Comparison of ENCODE assay signal across 8 cellular contexts in genomic region chr11:110376711-110377324, GRCh38. TPM values are rescaled to one million over a fixed set of nuclear protein-coding genes. Genes with fewer than 3 reads are reported as not detected.
DNase-seq lines count a peak whose midpoint lies in the region; ATAC-seq and TF ChIP-seq lines count a peak whose summit lies in the region.

No MANE protein-coding gene starts in this region.

- H3F3A ChIP-seq in SK-N-SH (replicated peaks; ENCODE audit: insufficient read depth), result peaks cover 3% of the 10 kb centered on the region

- CTCF ChIA-PET in SK-N-SH (lab: Yijun Ruan, JAX), result interaction anchor here (0.6 to 6.8 kb wide), 20 partner anchors 9 to 854 kb away, joined by 3 to 70 read pairs (median 4); partner anchors contain the start of genes FDX1, RDX and ZC3H12C

- H3K4me2 ChIP-seq in SK-N-SH, result 0 out of 2 replicates have a peak overlapping the region, but pooled peaks have one; percentile 6

- TF ChIP-seq EP300 in SK-N-SH (IDR thresholded peaks at IDR 0.05; ENCODE audit: borderline replicate concordance in 1 of 2, low read depth in 1 of 2, low read length in 1 of 2), result no peak

- no peaks in the 10 kb centered on the region for H3K9me2 ChIP-seq in SK-N-SH

- no peaks in the 10 kb centered on the region for H3K79me2 ChIP-seq in SK-N-SH (ENCODE audit: insufficient read depth)

- 17% methylated on average over 6 of the region's 6 CpGs for WGBS in SK-N-SH (ENCODE audit: low lambda C conversion rate)
- WGBS in liver, result 7% methylated on average over 6 of the region's 6 CpGs

- H3K4me1 ChIP-seq in SK-N-SH (ENCODE audit: control insufficient read depth in 1 of 2, insufficient read depth in 2 of 2, low read depth in 1 of 2, low read length in 1 of 2) (peaks cover 6 to 18% of the 10 kb centered on the region in 2 experiments; a peak in 3 of 4 replicates), liver (ENCODE audit: control insufficient read depth in 4 of 4, insufficient read depth in 4 of 4, low read length in 3 of 4) (peaks cover 0 to 33% (median 18%) of the 10 kb centered on the region in 4 donors), thoracic aorta (ENCODE audit: control insufficient read depth in 1 of 2, low read depth in 2 of 2) (peaks cover 7 to 9% of the 10 kb centered on the region in 2 donors)

- TF ChIP-seq CTCF in SK-N-SH (IDR thresholded peaks at IDR 0.05) (peak; percentile 92), liver (IDR thresholded peaks at IDR 0.05; ENCODE audit: low read depth, low read length, missing input control) (peak; percentile 81), thoracic aorta (IDR thresholded peaks at IDR 0.05) (peak; percentile 72)

- H3K27me3 ChIP-seq in SK-N-SH (ENCODE audit: insufficient read depth), result no peaks in the 10 kb centered on the region
- no peaks in the 10 kb centered on the region for H3K27me3 ChIP-seq in liver (ENCODE audit: control insufficient read depth in 4 of 4, insufficient read depth in 4 of 4, low read length in 3 of 4)
- no peaks in the 10 kb centered on the region for H3K27me3 ChIP-seq in thoracic aorta (replicated peaks; ENCODE audit: insufficient read depth)

- H3K4me3 ChIP-seq in SK-N-SH (ENCODE audit: low read depth in 2 of 2, low read length in 1 of 2) (peak overlapping the region; percentile 10 to 24; a peak in 2 of 4 replicates), liver (ENCODE audit: low read depth in 1 of 3, low read length in 3 of 3) (peak overlapping the region in 1 of 3 donors; percentile 36), thoracic aorta (peak overlapping the region; percentile 62)

- TF ChIP-seq RAD21 in SK-N-SH (IDR thresholded peaks at IDR 0.05; ENCODE audit: low read length) (peak; percentile 83), liver (IDR thresholded peaks at IDR 0.05) (peak; percentile 90 to 93)

- H3K36me3 ChIP-seq in SK-N-SH (replicated peaks in 1 of 2; ENCODE audit: control insufficient read depth in 1 of 2, insufficient read depth in 2 of 2, low read length in 1 of 2) (no peaks in the 10 kb centered on the region), liver (ENCODE audit: control insufficient read depth in 4 of 4, insufficient read depth in 3 of 4, low read depth in 1 of 4, low read length in 3 of 4) (no peaks in the 10 kb centered on the region), thoracic aorta (no peaks in the 10 kb centered on the region)

- H2AFZ ChIP-seq in SK-N-SH (ENCODE audit: low read depth), result peak overlapping the region; percentile 52; the same call in 1 of the 2 replicates

- peak; percentile 65 for DNase-seq in DMS153 treated with DMSO at 0.1 percent for 48 hours (lab: John Stamatoyannopoulos, UW; ENCODE audit: unreplicated experiment)
- peak; percentile 89 for DNase-seq in NCI-H1092 treated with DMSO at 0.1 percent for 48 hours (lab: John Stamatoyannopoulos, UW)
- DNase-seq in SK-N-SH, result peak; percentile 67
- peak; percentile 84 to 93 for DNase-seq in dermis microvascular lymphatic vessel endothelial cell (ENCODE audit: low read depth in 2 of 2)
- DNase-seq in thoracic aorta (ENCODE audit: low spot score), result peak; percentile 46

- no peaks in the 10 kb centered on the region for H4K20me1 ChIP-seq in SK-N-SH (ENCODE audit: insufficient read depth)

- no peaks in the 10 kb centered on the region for H3K9me3 ChIP-seq in SK-N-SH
- no peaks in the 10 kb centered on the region for H3K9me3 ChIP-seq in liver (ENCODE audit: control insufficient read depth in 4 of 4, low read length in 3 of 4)
- no peaks in the 10 kb centered on the region for H3K9me3 ChIP-seq in thoracic aorta

- H3K27ac ChIP-seq in SK-N-SH (ENCODE audit: low read depth in 2 of 2, low read length in 1 of 2), result no peak overlapping the region
- H3K27ac ChIP-seq in liver (ENCODE audit: low read depth in 1 of 2, low read length in 2 of 2), result peak overlapping the region; percentile 70 to 86
- peak overlapping the region; percentile 16 to 31 for H3K27ac ChIP-seq in thoracic aorta

- H3K9ac ChIP-seq in SK-N-SH (no peak overlapping the region), liver (ENCODE audit: low read depth in 1 of 2, low read length in 2 of 2) (peak overlapping the region in 1 of 2 donors; percentile 68)

- ATAC-seq in GM21717 (IDR thresholded peaks at IDR 0.05; ENCODE audit: unreplicated experiment) (peak; percentile 51), thoracic aorta (ENCODE audit: insufficient number of reproducible peaks, low FRiP score, low read depth) (peak; percentile 82), GM18519 (IDR thresholded peaks at IDR 0.05; ENCODE audit: low FRiP score, unreplicated experiment) (no peak)

- POLR2A ChIA-PET in SK-N-SH (lab: Yijun Ruan, JAX), result no interaction called here

TF ChIP-seq in SK-N-SH, 30 proteins besides CTCF, POLR2A, EP300 and RAD21 (continues in another document):
- TF ChIP-seq USF1 (IDR thresholded peaks at IDR 0.05; ENCODE audit: borderline replicate concordance, low read depth) (no peak), ZBTB33 (IDR thresholded peaks at IDR 0.05; ENCODE audit: borderline replicate concordance, low read depth) (no peak), USF2 (IDR thresholded peaks at IDR 0.05; ENCODE audit: borderline replicate concordance, low read depth, low read length) (no peak), TAF1 (IDR thresholded peaks at IDR 0.05; ENCODE audit: borderline replicate concordance, low read depth, low read length) (no peak)

TF ChIP-seq in liver, 16 proteins besides CTCF, POLR2A, EP300 and RAD21:
- TF ChIP-seq RXRA (IDR thresholded peaks at IDR 0.05) (peak; percentile 4 to 61), JUND (IDR thresholded peaks at IDR 0.05) (peak in 1 of 2 donors; percentile 57), NR2F2 (IDR thresholded peaks at IDR 0.05) (peak; percentile 52), EGR1 (IDR thresholded peaks at IDR 0.05; ENCODE audit: low read depth in 2 of 2) (no peak), FOXA1 (IDR thresholded peaks at IDR 0.05) (no peak), ZBTB33 (IDR thresholded peaks at IDR 0.05) (no peak), TAF1 (conservative IDR thresholded peaks at IDR 0.05) (peak; percentile 91), HNF4A (conservative IDR thresholded peaks at IDR 0.05) (peak in 1 of 2 donors; percentile 64), SP1 (IDR thresholded peaks at IDR 0.05) (peak; percentile 70), MAX (IDR thresholded peaks at IDR 0.05) (peak; percentile 43), ATF3 (IDR thresholded peaks at IDR 0.05) (peak; percentile 61), REST (IDR thresholded peaks at IDR 0.05) (peak; percentile 87), GABPA (IDR thresholded peaks at IDR 0.05 in 1 of 2, conservative IDR thresholded peaks at IDR 0.05 in 1 of 2) (no peak), YY1 (IDR thresholded peaks at IDR 0.05) (peak; percentile 85), HNF4G (IDR thresholded peaks at IDR 0.05) (peak; percentile 13), FOXA2 (IDR thresholded peaks at IDR 0.05) (peak; percentile 12)
TF ChIP-seq in liver: peak in this region for 12.

RNA-seq across cellular contexts. Expression of gene FDX1, which starts 52.9 kb away (rescaled TPM):
- 3.7 and 4.0 TPM in 2 replicates for polyA plus RNA-seq in SK-N-SH (2012; rRNA removed)
- 5.6 and 6.7 TPM in 2 replicates for polyA plus RNA-seq in SK-N-SH (2012; cell fraction: cytosol; rRNA removed)
- polyA plus RNA-seq in SK-N-SH (2012; cell fraction: nucleus; rRNA removed), result 1.1 and 1.7 TPM in 2 replicates
- 5.9 and 8.1 TPM in 2 replicates for total RNA-seq in dermis microvascular lymphatic vessel endothelial cell
- 10 to 100 TPM in 1 of 2 donors, 1 to 10 TPM in 1; 6.8 to 17.8 TPM for total RNA-seq in liver
- 10 to 100 TPM; 16.3 to 28.8 TPM for polyA plus RNA-seq in liver
- 10 to 100 TPM in 1 of 2 donors, 1 to 10 TPM in 1; 8.0 to 16.9 TPM for total RNA-seq in thoracic aorta

Comparison
In these comparisons a context has a peak if more than half of its experiments do, and no peak if none do; other contexts are left out.
1. H3K27ac ChIP-seq: peak in liver (2 of 2) and thoracic aorta (2 of 2); none in SK-N-SH (0 of 2).
2. Peak in every context shown above with its lines, with median percentiles within 50 percentile points of each other: DNase-seq and CTCF ChIP-seq.